In the genomic region with DNA sequence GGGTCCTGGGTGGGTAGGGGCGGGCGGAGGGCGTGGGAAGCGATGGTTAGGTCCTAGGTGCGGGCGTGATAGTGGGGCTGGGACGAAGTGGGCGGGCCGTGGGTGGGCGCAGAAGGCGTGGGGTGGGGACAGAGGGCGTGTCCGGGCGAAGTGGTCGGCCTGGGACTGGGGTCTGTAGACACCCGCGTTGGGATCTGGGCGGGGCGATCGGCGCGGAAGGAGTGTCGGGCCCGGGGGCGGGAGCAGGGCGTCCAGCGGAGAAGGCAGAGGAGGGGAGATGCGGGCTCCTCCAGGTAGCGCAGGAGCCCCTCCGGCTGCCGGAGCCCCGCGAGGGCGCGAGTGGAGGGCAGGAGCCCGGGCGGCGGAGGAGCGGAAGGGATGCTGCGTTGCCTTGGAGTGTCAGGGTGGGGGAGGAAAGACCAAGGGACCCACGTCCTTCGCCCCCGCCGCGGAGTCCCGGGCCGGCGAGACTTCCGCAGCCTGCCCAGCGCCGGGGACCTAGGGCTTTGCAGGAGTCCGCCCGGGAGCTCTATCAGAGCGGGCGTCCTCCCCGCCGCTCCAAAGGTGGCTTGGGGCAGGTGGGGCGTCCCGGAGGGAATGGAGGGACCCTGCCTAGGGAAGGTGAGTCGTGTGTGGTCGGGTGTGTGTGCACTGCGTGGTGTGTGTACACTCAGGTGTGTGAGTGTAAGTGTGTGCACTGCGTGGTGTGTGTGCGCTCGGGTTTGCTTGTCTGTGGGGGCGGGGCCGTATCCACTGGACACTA, we compare ENCODE assay signal across 9 cellular contexts. TPM values are rescaled to one million over a fixed set of nuclear protein-coding genes. Genes with fewer than 3 reads are reported as not detected.
DNase-seq lines count a peak whose midpoint lies in the region; ATAC-seq, FAIRE-seq and TF ChIP-seq lines count a peak whose summit lies in the region.
"Had no signal": no experiment of that assay in that cellular context is flagged by ENCODE, and none has a peak within 500 bp of the region (broad histone marks: within the 10 kb centered on the region; RNA-seq: fewer than 3 reads in every experiment).

No MANE protein-coding gene starts in this region.

- peaks cover 15% of the 10 kb centered on the region for H3K4me1 Mint-ChIP-seq in stimulated activated naive CD8-positive, alpha-beta T cell treated with anti-CD3 and anti-CD28 coated beads, Interleukin-15, Interleukin-2, amounts not matched to agents 100 ng/mL and 50 ng/mL, for 24 hours (ENCODE audit: low read depth)

- H3K4me3 ChIP-seq in HL-60 (replicated peaks; ENCODE audit: insufficient read depth, low read length) (peak overlapping the region; percentile 50), bronchial epithelial cell (ENCODE audit: low read depth, low read length) (peak overlapping the region; percentile 56), lower leg skin (ENCODE audit: low read depth, poor library complexity, severe bottlenecking) (peak overlapping the region; percentile 12)

- peaks cover 4% of the 10 kb centered on the region for H3K27me3 Mint-ChIP-seq in stimulated activated naive CD8-positive, alpha-beta T cell treated with anti-CD3 and anti-CD28 coated beads, Interleukin-15, Interleukin-2, amounts not matched to agents 100 ng/mL and 50 ng/mL, for 24 hours

- H3K27me3 ChIP-seq in HL-60 (ENCODE audit: insufficient read depth, poor library complexity, severe bottlenecking), result peaks cover 23% of the 10 kb centered on the region
- H3K27me3 ChIP-seq in bronchial epithelial cell (ENCODE audit: control insufficient read depth, insufficient read depth, low read length), result peaks cover 2% of the 10 kb centered on the region

- H3K27ac ChIP-seq in HL-60 (replicated peaks), result no peak overlapping the region

- no peaks in the 10 kb centered on the region for H3K9me3 ChIP-seq in ES-I3 (ENCODE audit: control insufficient read depth, insufficient read depth, low read length)

- no peak overlapping the region for H3K27ac Mint-ChIP-seq in stimulated activated naive CD8-positive, alpha-beta T cell treated with anti-CD3 and anti-CD28 coated beads, Interleukin-15, Interleukin-2, amounts not matched to agents 100 ng/mL and 50 ng/mL, for 24 hours

- peak; percentile 20 to 21 for DNase-seq in HL-60 (ENCODE audit: low read depth in 1 of 2, low spot score in 1 of 2)
- peak; percentile 62 for DNase-seq in RKO (ENCODE audit: low spot score)
- peak; percentile 37 for DNase-seq in bronchial epithelial cell (ENCODE audit: low read depth)
- DNase-seq in lower leg skin (ENCODE audit: low spot score in 2 of 2), result peak in 1 of 2 donors; percentile 94
- DNase-seq in cortex of kidney (lab: John Stamatoyannopoulos, UW), result no peak

- H3K9ac ChIP-seq in ES-I3 (ENCODE audit: low read depth, low read length), result peak overlapping the region; percentile 76

- peak overlapping the region; percentile 74 for H3K4me3 Mint-ChIP-seq in stimulated activated naive CD8-positive, alpha-beta T cell treated with anti-CD3 and anti-CD28 coated beads, Interleukin-15, Interleukin-2, amounts not matched to agents 100 ng/mL and 50 ng/mL, for 24 hours

- H3K9me3 Mint-ChIP-seq in stimulated activated naive CD8-positive, alpha-beta T cell treated with anti-CD3 and anti-CD28 coated beads, Interleukin-15, Interleukin-2, amounts not matched to agents 100 ng/mL and 50 ng/mL, for 24 hours, result no peaks in the 10 kb centered on the region

- ATAC-seq in GM21447 (IDR thresholded peaks at IDR 0.05; ENCODE audit: unreplicated experiment), result peak; percentile 62

- no peak for FAIRE-seq in bronchial epithelial cell (lab: Jason Lieb, UNC)
- FAIRE-seq: colon had no signal

- H3K4me1 ChIP-seq in ES-I3 (ENCODE audit: insufficient read depth, low read length), result peaks cover 6% of the 10 kb centered on the region; the same call in 1 of the 2 replicates

- no peak for TF ChIP-seq POLR2A in lower leg skin (IDR thresholded peaks at IDR 0.05)

- intact Hi-C loops in lower leg skin (cut with DNase I; ENCODE audit: low total_unique reads), result no loop called here

- TF ChIP-seq CTCF in HL-60 (IDR thresholded peaks at IDR 0.05; ENCODE audit: insufficient read depth, low read length) (no peak), bronchial epithelial cell (IDR thresholded peaks at IDR 0.05; ENCODE audit: insufficient read depth, low read length, severe bottlenecking) (no peak), lower leg skin (IDR thresholded peaks at IDR 0.05) (no peak)

- no peaks in the 10 kb centered on the region for H3K36me3 ChIP-seq in ES-I3 (ENCODE audit: insufficient read depth, low read length)
- no peaks in the 10 kb centered on the region for H3K36me3 ChIP-seq in bronchial epithelial cell (ENCODE audit: control insufficient read depth, insufficient read depth, low read length)

- H3K36me3 Mint-ChIP-seq in stimulated activated naive CD8-positive, alpha-beta T cell treated with anti-CD3 and anti-CD28 coated beads, Interleukin-15, Interleukin-2, amounts not matched to agents 100 ng/mL and 50 ng/mL, for 24 hours (ENCODE audit: low read depth), result no peaks in the 10 kb centered on the region

- WGBS in lower leg skin, 2 donors, result 1 to 3% methylated on average over 53 to 63 of the region's 67 CpGs

RNA-seq across cellular contexts. Expression of gene PRSS38, which starts 27.0 kb away (rescaled TPM):
- not detected in 2 replicates for total RNA-seq in bronchial epithelial cell
- not detected for total RNA-seq in lower leg skin

RNA-seq across cellular contexts. Expression of gene SNAP47, which starts 53.2 kb away (rescaled TPM):
- 55.0 and 59.0 TPM in 2 replicates for total RNA-seq in bronchial epithelial cell
- total RNA-seq in lower leg skin, result 10 to 100 TPM; 25.2 to 41.9 (median 34.7) TPM

RNA-seq across cellular contexts. Expression of gene JMJD4, which starts 53.4 kb away (rescaled TPM):
- 20.9 and 27.9 TPM in 2 replicates for total RNA-seq in bronchial epithelial cell
- total RNA-seq in lower leg skin, result 10 to 100 TPM; 11.8 to 22.9 (median 14.6) TPM
